Comparison of ENCODE assay signal across 12 cellular contexts in the genomic region with DNA sequence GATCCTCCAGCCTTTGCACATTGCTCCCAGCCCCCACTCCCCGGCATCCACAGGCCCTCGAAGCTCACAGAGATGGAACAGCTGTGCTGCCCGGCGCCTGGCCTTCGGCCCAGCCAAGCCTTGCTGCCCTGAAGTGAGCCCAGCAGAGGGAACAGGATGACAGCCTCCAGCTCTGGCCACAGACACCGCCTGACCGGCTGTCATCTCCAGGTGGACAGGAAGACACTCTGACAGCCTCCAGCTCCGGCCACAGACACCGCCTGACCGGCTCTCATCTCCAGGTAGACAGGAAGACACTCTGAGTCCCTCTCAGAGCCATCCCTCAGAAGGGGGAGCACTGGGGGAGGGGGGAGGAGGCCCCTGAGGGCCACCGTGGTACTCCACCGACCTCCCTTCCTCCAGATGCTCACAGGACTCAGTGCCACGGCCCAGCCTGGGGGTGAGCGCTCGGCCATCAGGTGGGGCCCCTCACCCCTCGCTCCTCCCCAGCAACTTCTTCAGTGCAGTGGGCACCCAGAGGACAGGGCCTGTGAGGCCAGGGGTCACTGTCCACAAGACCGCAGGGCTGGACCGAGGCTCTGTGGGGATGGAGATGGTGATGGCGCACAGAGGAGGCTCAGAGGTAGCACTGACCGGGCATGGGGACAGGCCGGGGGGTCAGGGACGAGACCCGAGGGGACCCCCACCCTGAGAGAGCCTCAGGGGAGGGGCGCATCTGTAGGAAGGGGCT. TPM values are rescaled to one million over a fixed set of nuclear protein-coding genes. Genes with fewer than 3 reads are reported as not detected.
DNase-seq lines count a peak whose midpoint lies in the region; ATAC-seq and TF ChIP-seq lines count a peak whose summit lies in the region.
"Had no signal": no experiment of that assay in that cellular context is flagged by ENCODE, and none has a peak within 500 bp of the region (broad histone marks: within the 10 kb centered on the region; RNA-seq: fewer than 3 reads in every experiment).

No MANE protein-coding gene starts in this region.

- peaks cover 22 to 30% of the 10 kb centered on the region in 2 donors for H3K36me3 Mint-ChIP-seq in stimulated activated naive B cell treated with anti-CD40 and anti-IgM and Interleukin-4, amounts not matched to agents 10 μg/mL and 1 μg/mL and 100 μg/mL, for 72 hours
- H3K36me3 Mint-ChIP-seq in activated CD8-positive, alpha-beta T cell treated with anti-CD3 and anti-CD28 coated beads, Interleukin-2, amount 10 ng/mL, durations not matched to agents 7 days and 5 days (ENCODE audit: low read depth), result peaks cover 19% of the 10 kb centered on the region
- H3K36me3 Mint-ChIP-seq in osteocyte (ENCODE audit: unreplicated experiment), result peaks cover 9% of the 10 kb centered on the region

- TF ChIP-seq CTCF in choroid plexus epithelial cell (conservative IDR thresholded peaks at IDR 0.05; ENCODE audit: low read depth, low read length) (peak; percentile 4), osteocyte (IDR thresholded peaks at IDR 0.05) (no peak)

- no peak for ATAC-seq in stimulated activated naive B cell treated with anti-CD40 and anti-IgM and Interleukin-4, amounts not matched to agents 10 μg/mL and 1 μg/mL and 100 μg/mL, for 72 hours (replicated peaks)
- no peak for ATAC-seq in activated CD8-positive, alpha-beta T cell treated with anti-CD3 and anti-CD28 coated beads, Interleukin-2, amount 10 ng/mL, durations not matched to agents 7 days and 5 days
- ATAC-seq: activated CD4-positive, alpha-beta T cell treated with anti-CD3 and anti-CD28 coated beads for 36 hours; GM23338 had no signal

- peaks cover 12 to 13% of the 10 kb centered on the region in 2 donors for H3K9me3 Mint-ChIP-seq in stimulated activated naive B cell treated with anti-CD40 and anti-IgM and Interleukin-4, amounts not matched to agents 10 μg/mL and 1 μg/mL and 100 μg/mL, for 72 hours
- H3K9me3 Mint-ChIP-seq in activated CD8-positive, alpha-beta T cell treated with anti-CD3 and anti-CD28 coated beads, Interleukin-2, amount 10 ng/mL, durations not matched to agents 7 days and 5 days (ENCODE audit: insufficient read depth), result peaks cover 5% of the 10 kb centered on the region
- peaks cover 4% of the 10 kb centered on the region for H3K9me3 Mint-ChIP-seq in osteocyte (ENCODE audit: unreplicated experiment)

- H3K4me3 ChIP-seq in choroid plexus epithelial cell (ENCODE audit: low read depth, low read length), result no peak overlapping the region
- H3K4me3 ChIP-seq: GM23338, SK-N-MC had no signal

- peak overlapping the region; percentile 21 for H3K27ac Mint-ChIP-seq in stimulated activated naive B cell treated with anti-CD40 and anti-IgM and Interleukin-4, amounts not matched to agents 10 μg/mL and 1 μg/mL and 100 μg/mL, for 72 hours
- no peak overlapping the region for H3K27ac Mint-ChIP-seq in activated CD8-positive, alpha-beta T cell treated with anti-CD3 and anti-CD28 coated beads, Interleukin-2, amount 10 ng/mL, durations not matched to agents 7 days and 5 days
- no peak overlapping the region for H3K27ac Mint-ChIP-seq in osteocyte (ENCODE audit: unreplicated experiment)
- H3K27ac Mint-ChIP-seq: activated CD4-positive, alpha-beta T cell treated with anti-CD3 and anti-CD28 coated beads for 36 hours; GM23338 had no signal

- peak; percentile 60 for DNase-seq in activated effector memory CD4-positive, alpha-beta T cell treated with anti-CD3 and anti-CD28 coated beads, Interleukin-2, amount 50 U/mL, for 16 hours
- DNase-seq in activated effector memory CD4-positive, alpha-beta T cell treated with Interleukin-2 at 50 U/mL for 16 hours, result no peak
- DNase-seq in choroid plexus epithelial cell (ENCODE audit: low read depth) (peak; percentile 62), left kidney (ENCODE audit: low read depth, low spot score) (peak; percentile 48), activated gamma-delta T cell (lab: John Stamatoyannopoulos, UW) (no peak), osteocyte (ENCODE audit: extremely low spot score, unreplicated experiment) (no peak)
- DNase-seq in stimulated activated naive B cell treated with anti-CD40 and anti-IgM and Interleukin-4, amounts not matched to agents 10 μg/mL and 1 μg/mL and 100 μg/mL, for 72 hours, result no peak
- DNase-seq in activated CD8-positive, alpha-beta T cell treated with anti-CD3 and anti-CD28 coated beads, Interleukin-2, amount 10 ng/mL, durations not matched to agents 7 days and 5 days, result no peak
- DNase-seq: activated CD4-positive, alpha-beta T cell treated with anti-CD3 and anti-CD28 coated beads for 36 hours; retina had no signal

- H3K4me1 Mint-ChIP-seq in stimulated activated naive B cell treated with anti-CD40 and anti-IgM and Interleukin-4, amounts not matched to agents 10 μg/mL and 1 μg/mL and 100 μg/mL, for 72 hours, result peaks cover 0 to 3% of the 10 kb centered on the region in 2 donors
- H3K4me1 Mint-ChIP-seq in activated CD8-positive, alpha-beta T cell treated with anti-CD3 and anti-CD28 coated beads, Interleukin-2, amount 10 ng/mL, durations not matched to agents 7 days and 5 days (ENCODE audit: low read depth), result peaks cover 33% of the 10 kb centered on the region
- no peaks in the 10 kb centered on the region for H3K4me1 Mint-ChIP-seq in osteocyte (ENCODE audit: unreplicated experiment)

- no peaks in the 10 kb centered on the region for H3K27me3 Mint-ChIP-seq in stimulated activated naive B cell treated with anti-CD40 and anti-IgM and Interleukin-4, amounts not matched to agents 10 μg/mL and 1 μg/mL and 100 μg/mL, for 72 hours
- no peaks in the 10 kb centered on the region for H3K27me3 Mint-ChIP-seq in activated CD8-positive, alpha-beta T cell treated with anti-CD3 and anti-CD28 coated beads, Interleukin-2, amount 10 ng/mL, durations not matched to agents 7 days and 5 days (ENCODE audit: low read depth)
- H3K27me3 Mint-ChIP-seq in osteocyte (ENCODE audit: unreplicated experiment), result no peaks in the 10 kb centered on the region
- H3K27me3 Mint-ChIP-seq: activated CD4-positive, alpha-beta T cell treated with anti-CD3 and anti-CD28 coated beads for 36 hours had no signal

- no peak overlapping the region for H3K4me3 Mint-ChIP-seq in stimulated activated naive B cell treated with anti-CD40 and anti-IgM and Interleukin-4, amounts not matched to agents 10 μg/mL and 1 μg/mL and 100 μg/mL, for 72 hours
- no peak overlapping the region for H3K4me3 Mint-ChIP-seq in activated CD8-positive, alpha-beta T cell treated with anti-CD3 and anti-CD28 coated beads, Interleukin-2, amount 10 ng/mL, durations not matched to agents 7 days and 5 days
- H3K4me3 Mint-ChIP-seq in osteocyte (ENCODE audit: unreplicated experiment), result no peak overlapping the region
- H3K4me3 Mint-ChIP-seq: activated CD4-positive, alpha-beta T cell treated with anti-CD3 and anti-CD28 coated beads for 36 hours; GM23338 had no signal

- CTCF ChIA-PET in activated CD8-positive, alpha-beta T cell treated with anti-CD3 and anti-CD28 coated beads, Interleukin-2, amount 10 ng/mL, durations not matched to agents 7 days and 5 days (lab: Charles Lee), result interaction anchor here (0.7 to 2.9 kb wide), 2 partner anchors 157 to 261 kb away, joined by 3 to 35 read pairs; no protein-coding TSS in a partner anchor

- POLR2A ChIA-PET in activated CD8-positive, alpha-beta T cell treated with anti-CD3 and anti-CD28 coated beads, Interleukin-2, amount 10 ng/mL, durations not matched to agents 7 days and 5 days (lab: Charles Lee), result interaction anchor here (0.6 kb wide), 1 partner anchor 53 kb away, joined by 3 read pairs; no protein-coding TSS in a partner anchor

RNA-seq across cellular contexts. Expression of a gene that starts 58.5 kb away (rescaled TPM):
- 10 to 100 TPM; 43.0 to 44.3 TPM for total RNA-seq in activated CD8-positive, alpha-beta T cell treated with anti-CD3 and anti-CD28 coated beads, Interleukin-2, amount 10 ng/mL, durations not matched to agents 7 days and 5 days
- total RNA-seq in osteocyte, result 34.3 and 40.6 TPM in 2 replicates

Comparison
In these comparisons a context has a peak if more than half of its experiments do, and no peak if none do; other contexts are left out.
1. DNase-seq: peak in activated effector memory CD4-positive, alpha-beta T cell treated with anti-CD3 and anti-CD28 coated beads, Interleukin-2, amount 50 U/mL, for 16 hours (single experiment), choroid plexus epithelial cell (single experiment) and left kidney (single experiment); none in activated effector memory CD4-positive, alpha-beta T cell treated with Interleukin-2 at 50 U/mL for 16 hours (single experiment), stimulated activated naive B cell treated with anti-CD40 and anti-IgM and Interleukin-4, amounts not matched to agents 10 μg/mL and 1 μg/mL and 100 μg/mL, for 72 hours (single experiment), activated CD8-positive, alpha-beta T cell treated with anti-CD3 and anti-CD28 coated beads, Interleukin-2, amount 10 ng/mL, durations not matched to agents 7 days and 5 days (single experiment), activated gamma-delta T cell (single experiment) and osteocyte (single experiment).